Comparison of ENCODE assay signal across 9 cellular contexts in the genomic region with DNA sequence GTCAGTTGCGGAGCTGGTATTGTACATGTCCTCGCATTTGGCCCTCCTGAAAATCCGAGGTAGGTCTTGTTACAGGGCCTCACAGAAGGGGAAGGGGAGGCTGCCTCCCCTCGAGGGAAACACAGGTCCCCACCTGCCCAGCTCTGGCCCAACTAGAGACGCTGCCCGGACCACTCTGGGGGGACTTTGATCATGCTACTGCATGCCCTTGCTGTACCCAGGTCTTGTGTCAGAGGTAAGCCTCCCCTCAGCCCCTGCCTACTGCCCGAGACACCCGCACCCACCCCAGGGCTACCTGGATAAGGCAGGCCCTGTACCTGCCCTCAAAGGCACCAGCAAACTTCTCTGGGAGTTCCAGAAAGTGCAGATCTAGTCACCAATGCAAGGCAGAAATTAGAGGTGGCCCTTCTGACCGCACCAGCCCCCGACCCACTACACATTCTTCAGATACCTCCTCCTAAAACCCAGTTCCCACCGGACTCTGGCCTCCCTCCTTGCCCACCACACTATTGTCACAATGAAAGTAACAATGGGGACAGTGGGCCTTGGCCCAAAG. TPM values are rescaled to one million over a fixed set of nuclear protein-coding genes. Genes with fewer than 3 reads are reported as not detected.
A peak's percentile ranks its signal among the peaks of the same experiment; 100 is the strongest.
DNase-seq lines count a peak whose midpoint lies in the region; FAIRE-seq and TF ChIP-seq lines count a peak whose summit lies in the region.
"Had no signal": no experiment of that assay in that cellular context is flagged by ENCODE, and none has a peak within 500 bp of the region (broad histone marks: within the 10 kb centered on the region; RNA-seq: fewer than 3 reads in every experiment).

No MANE protein-coding gene starts in this region.

- H3K4me3 Mint-ChIP-seq in activated naive CD4-positive, alpha-beta T cell treated with anti-CD3 and anti-CD28 coated beads, Interleukin-2, amount 50 U/mL, for 24 hours, result peak overlapping the region; percentile 90
- H3K4me3 Mint-ChIP-seq in astrocyte (ENCODE audit: unreplicated experiment), result peak overlapping the region; percentile 90

- peak overlapping the region; percentile 82 for H2AFZ ChIP-seq in astrocyte (ENCODE audit: low read depth, low read length)

- H3K9ac ChIP-seq in astrocyte (ENCODE audit: low read length), result no peak overlapping the region
- peak overlapping the region in 1 of 2 donors; percentile 75 for H3K9ac ChIP-seq in mucosa of rectum (ENCODE audit: low read depth in 1 of 2, low read length in 2 of 2)

- in situ Hi-C loops in transverse colon (cut with MboI; ENCODE audit: low pct_ligation_motif_present in 1 of 4, low pct_unique_long_range_greater_than_20kb in 1 of 4, low sequenced_read_pairs in 3 of 4), result loop anchor here in 1 of 4 donors (5.0 kb wide), 1 partner anchor 54 kb away; no protein-coding TSS in a partner anchor

- H3K9me3 Mint-ChIP-seq in activated naive CD4-positive, alpha-beta T cell treated with anti-CD3 and anti-CD28 coated beads, Interleukin-2, amount 50 U/mL, for 24 hours, result no peaks in the 10 kb centered on the region
- H3K9me3 Mint-ChIP-seq in astrocyte (ENCODE audit: unreplicated experiment), result no peaks in the 10 kb centered on the region

- H3K27me3 ChIP-seq in astrocyte (ENCODE audit: insufficient read depth, low read length) (no peaks in the 10 kb centered on the region), mucosa of rectum (ENCODE audit: control insufficient read depth in 2 of 2, insufficient read depth in 2 of 2, low read length in 2 of 2) (no peaks in the 10 kb centered on the region), transverse colon (no peaks in the 10 kb centered on the region)
- H3K27me3 ChIP-seq: SJSA1 had no signal

- H3K4me3 ChIP-seq in astrocyte (ENCODE audit: insufficient read depth, low read depth, low read length) (no peak overlapping the region), mucosa of rectum (ENCODE audit: low read length in 2 of 2) (peak overlapping the region; percentile 73 to 97), transverse colon (peak overlapping the region in 2 of 4 donors; percentile 85 to 96)

- no peak for TF ChIP-seq POLR2A in transverse colon (IDR thresholded peaks at IDR 0.05)

- H3K27me3 Mint-ChIP-seq in activated naive CD4-positive, alpha-beta T cell treated with anti-CD3 and anti-CD28 coated beads, Interleukin-2, amount 50 U/mL, for 24 hours, result no peaks in the 10 kb centered on the region
- no peaks in the 10 kb centered on the region for H3K27me3 Mint-ChIP-seq in astrocyte (ENCODE audit: low read depth, unreplicated experiment)

- FAIRE-seq in astrocyte (lab: Jason Lieb, UNC), result no peak

- peaks cover 21% of the 10 kb centered on the region for H4K20me1 ChIP-seq in astrocyte (ENCODE audit: insufficient read depth, low read length)

- peak overlapping the region; percentile 96 for H3K27ac Mint-ChIP-seq in activated naive CD4-positive, alpha-beta T cell treated with anti-CD3 and anti-CD28 coated beads, Interleukin-2, amount 50 U/mL, for 24 hours
- H3K27ac Mint-ChIP-seq in astrocyte (ENCODE audit: unreplicated experiment), result no peak overlapping the region

- H3K36me3 ChIP-seq in astrocyte (ENCODE audit: insufficient read depth, low read length) (no peaks in the 10 kb centered on the region), mucosa of rectum (ENCODE audit: control insufficient read depth in 2 of 2, insufficient read depth in 2 of 2, low read length in 2 of 2) (no peaks in the 10 kb centered on the region), transverse colon (no peaks in the 10 kb centered on the region)

- no peak overlapping the region for H3K27ac ChIP-seq in astrocyte (ENCODE audit: low read depth, low read length)
- H3K27ac ChIP-seq in mucosa of rectum (ENCODE audit: low read depth in 2 of 2, low read length in 2 of 2), result no peak overlapping the region
- peak overlapping the region; percentile 85 to 91 (median 90) for H3K27ac ChIP-seq in transverse colon
- H3K27ac ChIP-seq: SJSA1 had no signal

- H3K4me1 Mint-ChIP-seq in activated naive CD4-positive, alpha-beta T cell treated with anti-CD3 and anti-CD28 coated beads, Interleukin-2, amount 50 U/mL, for 24 hours, result peaks cover 36% of the 10 kb centered on the region
- peaks cover 4% of the 10 kb centered on the region for H3K4me1 Mint-ChIP-seq in astrocyte (ENCODE audit: low read depth, unreplicated experiment)

- peaks cover 31% of the 10 kb centered on the region for H3K79me2 ChIP-seq in astrocyte (ENCODE audit: insufficient read depth, low read length)

- TF ChIP-seq CTCF in astrocyte (IDR thresholded peaks at IDR 0.05; ENCODE audit: insufficient read depth, low read depth, low read length) (no peak), transverse colon (IDR thresholded peaks at IDR 0.05) (no peak)

- H3K9me3 ChIP-seq in astrocyte (ENCODE audit: insufficient read depth, low read depth, low read length), result no peaks in the 10 kb centered on the region
- H3K9me3 ChIP-seq in mucosa of rectum (ENCODE audit: control insufficient read depth in 2 of 2, low read length in 2 of 2), result no peaks in the 10 kb centered on the region
- H3K9me3 ChIP-seq in transverse colon, result no peaks in the 10 kb centered on the region
- H3K9me3 ChIP-seq: SJSA1 had no signal

- H3K4me1 ChIP-seq in astrocyte (ENCODE audit: insufficient read depth, low read length) (no peaks in the 10 kb centered on the region), mucosa of rectum (ENCODE audit: control insufficient read depth in 2 of 2, insufficient read depth in 2 of 2, low read length in 2 of 2) (peaks cover 14 to 16% of the 10 kb centered on the region in 2 donors), transverse colon (peaks cover 10 to 32% (median 21%) of the 10 kb centered on the region in 4 donors)

- WGBS in transverse colon (ENCODE audit: low coverage in 1 of 2), 2 donors, result 94% methylated on average over 11 of the region's 11 CpGs; no CpG with 5 or more reads in 1 of the 2 donors

- no peak for DNase-seq in activated naive CD4-positive, alpha-beta T cell treated with anti-CD3 and anti-CD28 coated beads, Interleukin-2, amount 50 U/mL, for 16 hours
- DNase-seq in astrocyte (ENCODE audit: low read depth) (no peak), transverse colon (peak; percentile 11), NCI-H2081 (lab: John Stamatoyannopoulos, UW) (no peak), NCI-H510A treated with DMSO at 0.1 percent for 48 hours (lab: John Stamatoyannopoulos, UW) (no peak), mucosa of gallbladder (ENCODE audit: low spot score) (no peak)

- no peaks in the 10 kb centered on the region for H3K36me3 Mint-ChIP-seq in activated naive CD4-positive, alpha-beta T cell treated with anti-CD3 and anti-CD28 coated beads, Interleukin-2, amount 50 U/mL, for 24 hours
- no peaks in the 10 kb centered on the region for H3K36me3 Mint-ChIP-seq in astrocyte (ENCODE audit: low read depth, unreplicated experiment)

- intact Hi-C loops in transverse colon (cut with DNase I; ENCODE audit: low total_unique reads), result loop anchor here (1.0 kb wide), 1 partner anchor 55 kb away; no protein-coding TSS in a partner anchor

- H3K4me2 ChIP-seq in astrocyte (ENCODE audit: low read length), result peak overlapping the region; percentile 91

- no peak for TF ChIP-seq EP300 in transverse colon (IDR thresholded peaks at IDR 0.05; ENCODE audit: low read depth)

RNA-seq across cellular contexts. Expression of a gene that starts 1.0 kb away (rescaled TPM):
- total RNA-seq in astrocyte, result 47.9 TPM in 2 replicates
- 100 to 1,000 TPM; 160 to 288 (median 198) TPM for total RNA-seq in transverse colon
- 137 TPM for total RNA-seq in mucosa of gallbladder

RNA-seq across cellular contexts. Expression of a gene that starts 36.8 kb away (rescaled TPM):
- 27.6 and 31.5 TPM in 2 replicates for total RNA-seq in astrocyte
- total RNA-seq in transverse colon, result 10 to 100 TPM in 3 of 4 donors, 1 to 10 TPM in 1; 1.2 to 55.7 (median 28.3) TPM
- 23.8 TPM for total RNA-seq in mucosa of gallbladder

Comparison
In these comparisons a context has a peak if more than half of its experiments do, and no peak if none do; other contexts are left out.
1. H3K27ac ChIP-seq: peak in transverse colon (4 of 4); none in astrocyte (single experiment) and mucosa of rectum (0 of 2).